Comparison of ENCODE assay signal across 8 cellular contexts in the genomic region with DNA sequence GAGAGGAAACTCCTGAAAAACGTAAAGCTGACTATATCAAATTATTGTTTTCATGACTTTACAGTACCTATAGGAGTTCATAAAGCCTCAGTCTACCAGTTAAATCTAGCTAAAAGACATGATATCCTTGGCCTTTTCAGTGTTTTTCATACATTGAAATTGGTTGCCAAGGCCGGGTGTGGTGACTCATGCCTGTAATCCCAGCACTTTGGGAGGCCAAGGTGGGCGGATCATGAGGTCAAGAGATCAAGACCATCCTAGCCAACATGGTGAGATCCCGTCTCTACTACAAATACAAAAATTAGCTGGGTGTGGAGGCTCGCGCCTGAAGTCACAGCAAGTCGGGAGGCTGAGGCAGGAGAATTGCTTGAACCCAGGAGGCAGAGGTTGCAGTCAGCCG. TPM values are rescaled to one million over a fixed set of nuclear protein-coding genes. Genes with fewer than 3 reads are reported as not detected.
A peak's percentile ranks its signal among the peaks of the same experiment; 100 is the strongest.
DNase-seq lines count a peak whose midpoint lies in the region; ATAC-seq, FAIRE-seq and TF ChIP-seq lines count a peak whose summit lies in the region.
"Not testable (repeated sequence)": the region's sequence is repeated elsewhere in the genome, so short reads cannot be mapped to it uniquely, and the experiment has no call there.

No MANE protein-coding gene starts in this region.

- not testable (repeated sequence) for TF ChIP-seq RAD21 in HCT116 (IDR thresholded peaks at IDR 0.05; ENCODE audit: low read depth); K562 (CRISPR knock-in tag; conservative IDR thresholded peaks at IDR 0.05 in 1 of 2, IDR thresholded peaks at IDR 0.05 in 1 of 2); HepG2 (CRISPR knock-in tag; IDR thresholded peaks at IDR 0.05)

- not testable (repeated sequence) for H3K9me3 ChIP-seq in HCT116 (ENCODE audit: control insufficient read depth in 1 of 2, insufficient read depth in 1 of 2, low read depth in 1 of 2, low read length in 2 of 2); MG63; K562 (replicated peaks; ENCODE audit: control insufficient read depth, insufficient read depth, low read depth, low read length); HepG2 (ENCODE audit: low read length)

- ATAC-seq in HCT116: peak; percentile 56
- not testable (repeated sequence) for ATAC-seq in K562, Right ventricle myocardium inferior, HepG2

- in situ Hi-C loops in K562 (cut with MboI); HepG2 (cut with HindIII; ENCODE audit: extremely low pct_ligation_motif_present, low pct_unique_long_range_greater_than_20kb): not testable (repeated sequence)

- not testable (repeated sequence) for FAIRE-seq in K562 (lab: Jason Lieb, UNC); HepG2 (lab: Jason Lieb, UNC)

- not testable (repeated sequence) for H2AFZ ChIP-seq in HCT116 (ENCODE audit: low read depth, low read length, poor library complexity, severe bottlenecking); K562 (ENCODE audit: low read depth, low read length); HepG2 (ENCODE audit: low read length)

- RAD21 ChIA-PET in HCT116 (lab: Charles Lee; ENCODE audit: low non-redundant PET in 1 of 2, low total read pairs in 2 of 2, uncharacterized antibody in 2 of 2, unreplicated experiment in 2 of 2): not testable (repeated sequence)

- H3K4me3 ChIP-seq in HCT116 (replicated peaks in 1 of 2; ENCODE audit: low read depth in 1 of 2, low read length in 2 of 2); MG63; K562; fibroblast of mammary gland (ENCODE audit: control insufficient read depth, low read depth, low read length); HepG2 (replicated peaks in 1 of 3; ENCODE audit: insufficient read depth in 1 of 3, low read depth in 2 of 3, low read length in 3 of 3): not testable (repeated sequence)

- not testable (repeated sequence) for TF ChIP-seq CTCF in HCT116 (IDR thresholded peaks at IDR 0.05 in 2 of 3, conservative IDR thresholded peaks at IDR 0.05 in 1 of 3; ENCODE audit: borderline replicate concordance in 1 of 3, insufficient read depth in 1 of 3, low read depth in 2 of 3, low read length in 2 of 3); K562 (IDR thresholded peaks at IDR 0.05 in 2 of 3, conservative IDR thresholded peaks at IDR 0.05 in 1 of 3; ENCODE audit: insufficient read depth in 2 of 3, low read depth in 1 of 3, low read length in 3 of 3); fibroblast of mammary gland (conservative IDR thresholded peaks at IDR 0.05; ENCODE audit: control insufficient read depth, insufficient read depth, low read depth, low read length); HepG2 (CRISPR knock-in tag; IDR thresholded peaks at IDR 0.05)

- not testable (repeated sequence) for H3K27me3 ChIP-seq in HCT116 (ENCODE audit: insufficient read depth, low read length); MG63; K562 (ENCODE audit: control insufficient read depth in 2 of 2, insufficient read depth in 2 of 2, low read length in 2 of 2); HepG2 (ENCODE audit: control insufficient read depth in 1 of 2, insufficient read depth in 2 of 2, low read length in 2 of 2)

- POLR2A ChIA-PET in HCT116 (lab: Charles Lee): interaction anchor here (2.2 kb wide), 1 partner anchor 19 kb away, joined by 7 read pairs; no protein-coding TSS in a partner anchor
- POLR2A ChIA-PET in K562 (lab: Yijun Ruan, JAX); HepG2 (lab: Yijun Ruan, JAX): not testable (repeated sequence)

- peaks cover 95% of the 10 kb centered on the region for H3K79me2 ChIP-seq in HCT116 (ENCODE audit: insufficient read depth, low read length)
- H3K79me2 ChIP-seq in K562 (ENCODE audit: control insufficient read depth, insufficient read depth, low read length); HepG2 (ENCODE audit: insufficient read depth, low read length): not testable (repeated sequence)

- DNase-seq in HCT116 (ENCODE audit: low read depth, low spot score); K562 (ENCODE audit: extremely low read depth in 1 of 4, low spot score in 3 of 4); HepG2 (ENCODE audit: low spot score): not testable (repeated sequence)
- peak; percentile 8 for DNase-seq in HT1080 (ENCODE audit: low read depth)
- peak; percentile 38 for DNase-seq in MG63
- DNase-seq in amniotic epithelial cell (ENCODE audit: low read depth): peak; percentile 10
- DNase-seq in fibroblast of mammary gland (ENCODE audit: low read depth): peak; percentile 13
- peak; percentile 55 for DNase-seq in Right ventricle myocardium inferior (ENCODE audit: missing footprints)

- not testable (repeated sequence) for TF ChIP-seq EP300 in K562 (IDR thresholded peaks at IDR 0.05; ENCODE audit: low read length); HepG2 (IDR thresholded peaks at IDR 0.05; ENCODE audit: low read depth in 2 of 2, low read length in 2 of 2); HepG2 (CRISPR knock-in tag; IDR thresholded peaks at IDR 0.05; ENCODE audit: borderline replicate concordance)

- not testable (repeated sequence) for H3K9ac ChIP-seq in HCT116 (ENCODE audit: low read length); K562 (ENCODE audit: insufficient read depth in 1 of 2, low read depth in 2 of 2, low read length in 2 of 2); HepG2 (ENCODE audit: insufficient read depth, low read depth, low read length)

- not testable (repeated sequence) for BruUV-seq in HCT116 (replicated peaks; lab: Mats Ljungman, UMichigan); K562 (replicated peaks; lab: Mats Ljungman, UMichigan); HepG2 (replicated peaks; lab: Mats Ljungman, UMichigan)

- not testable (repeated sequence) for H3K36me3 ChIP-seq in HCT116 (ENCODE audit: control insufficient read depth in 1 of 2, insufficient read depth in 2 of 2, low read length in 2 of 2); MG63; K562 (ENCODE audit: control insufficient read depth, insufficient read depth, low read length); HepG2 (replicated peaks in 1 of 2; ENCODE audit: control insufficient read depth in 1 of 2, insufficient read depth in 2 of 2, low read length in 2 of 2)

- peaks cover 65 to 88% of the 10 kb centered on the region in 2 experiments for H3K4me1 ChIP-seq in HCT116 (ENCODE audit: control insufficient read depth in 1 of 2, insufficient read depth in 2 of 2, low read length in 2 of 2)
- H3K4me1 ChIP-seq in K562 (replicated peaks in 1 of 2; ENCODE audit: control insufficient read depth in 2 of 2, insufficient read depth in 2 of 2, low read length in 2 of 2); HepG2 (ENCODE audit: insufficient read depth, low read length): not testable (repeated sequence)

- not testable (repeated sequence) for H3K9me1 ChIP-seq in K562 (ENCODE audit: control insufficient read depth, insufficient read depth, low read length)

- CTCF ChIA-PET in HCT116 (lab: Charles Lee): interaction anchor here (2.6 kb wide), 1 partner anchor 27 kb away, joined by 7 read pairs; no protein-coding TSS in a partner anchor
- CTCF ChIA-PET in K562 (lab: Yijun Ruan, JAX; ENCODE audit: low intra/inter-chr PET ratio); HepG2 (lab: Yijun Ruan, JAX; ENCODE audit: low intra/inter-chr PET ratio, low total read pairs): not testable (repeated sequence)

- not testable (repeated sequence) for TF ChIP-seq POLR2A in HCT116 (IDR thresholded peaks at IDR 0.05; ENCODE audit: borderline replicate concordance, extremely low read depth, insufficient read depth, insufficient read length); K562 (conservative IDR thresholded peaks at IDR 0.05); HepG2 (IDR thresholded peaks at IDR 0.05; ENCODE audit: insufficient read depth in 1 of 2, low read depth in 2 of 2, low read length in 2 of 2)

- intact Hi-C loops in HCT116 (cut with micrococcal nuclease); K562 (cut with micrococcal nuclease); Right ventricle myocardium inferior (cut with DNase I); HepG2 (cut with micrococcal nuclease; ENCODE audit: unreplicated experiment): not testable (repeated sequence)

- peak overlapping the region; percentile 11; the same call in 1 of the 2 replicates for H3K4me2 ChIP-seq in HCT116 (ENCODE audit: low read length)
- not testable (repeated sequence) for H3K4me2 ChIP-seq in K562 (ENCODE audit: insufficient read depth, low read length); HepG2 (ENCODE audit: low read depth, low read length)

- H3K9me2 ChIP-seq in HCT116 (ENCODE audit: insufficient read depth): not testable (repeated sequence)

- H3K27ac ChIP-seq in HCT116 (ENCODE audit: low read depth, low read length): peak overlapping the region; percentile 57
- not testable (repeated sequence) for H3K27ac ChIP-seq in K562 (ENCODE audit: extremely low read depth, low read depth, low read length); HepG2 (ENCODE audit: extremely low read length, insufficient read depth, low read length)

- not testable (repeated sequence) for H4K20me1 ChIP-seq in HCT116 (ENCODE audit: insufficient read depth); K562 (replicated peaks; ENCODE audit: control insufficient read depth, insufficient read depth, low read length); HepG2 (ENCODE audit: insufficient read depth, low read length)

- WGBS in K562 (ENCODE audit: insufficient coverage, low coverage, missing lambda C conversion rate): no CpG with 5 or more reads among the region's 8 CpGs
- 94% methylated on average over 8 of the region's 8 CpGs for WGBS in HepG2 (ENCODE audit: low lambda C conversion rate)

RNA-seq across cellular contexts. Expression of gene VTI1A, which starts 53.0 kb away (rescaled TPM):
- total RNA-seq in HCT116 (2021; ENCODE audit: unreplicated experiment) (80.7 TPM), K562 (2014; rRNA removed) (20.1 and 20.8 TPM in 2 replicates), K562 (2014; rRNA removed; fragmentation: Illumina TruSeq; extraction: Trizol) (20.9 and 26.7 TPM in 2 replicates), K562 (2015; rRNA removed; fragmentation: Illumina TruSeq; extraction: Trizol) (21.4 and 22.1 TPM in 2 replicates), K562 (2021) (20.4 and 21.2 TPM in 2 replicates), Right ventricle myocardium inferior (21.2 TPM), HepG2 (2016; rRNA removed; fragmentation: Illumina TruSeq; extraction: Trizol) (32.7 and 38.7 TPM in 2 replicates)
- polyA plus RNA-seq in HCT116 (2012): 15.4 and 23.6 TPM in 2 replicates
- 17.7 and 19.5 TPM in 2 replicates for total RNA-seq in HT1080 (2014; rRNA removed; shearing (Covaris generic))
- polyA plus RNA-seq in HT1080 (2015; cell fraction: cytosol; rRNA removed): 15.5 and 18.6 TPM in 2 replicates
- polyA plus RNA-seq in HT1080 (2015; cell fraction: nucleus; rRNA removed): 19.6 and 20.7 TPM in 2 replicates
- total RNA-seq in MG63 (2014; rRNA removed; shearing (Covaris generic); ENCODE audit: low replicate concordance): 12.0 and 19.1 TPM in 2 replicates
- total RNA-seq in K562 (2011; cell fraction: chromatin; rRNA removed; ENCODE audit: low replicate concordance): 27.4 and 67.4 TPM in 2 replicates
- total RNA-seq in K562 (2011; cell fraction: nucleolus; rRNA removed): 15.8 and 20.4 TPM in 2 replicates
- 33.9 and 50.8 TPM in 2 replicates for total RNA-seq in K562 (2011; cell fraction: nucleoplasm; rRNA removed)
- polyA plus RNA-seq in K562 (2011; rRNA removed) (12.2 and 15.9 TPM in 2 replicates), K562 (2014; fragmentation: Illumina TruSeq; extraction: Trizol) (14.9 and 15.7 TPM in 2 replicates), K562 (2014; fragmentation: Nextera tagmentation; extraction: Ambion mirVana) (10 to 100 TPM in 1 of 2 experiments, 1 to 10 TPM in 1; 9.3 to 13.3 TPM), K562 (2014; rRNA removed) (15.7 and 16.0 TPM in 2 replicates), HepG2 (2011; rRNA removed) (10.2 and 11.7 TPM in 2 replicates)
- 8.9 and 11.0 TPM in 2 replicates for polyA plus RNA-seq in K562 (2011; cell fraction: cytosol; rRNA removed)
- 16.9 and 18.1 TPM in 2 replicates for polyA plus RNA-seq in K562 (2011; cell fraction: nucleus; rRNA removed)
- 8.7 and 9.5 TPM in 2 replicates for polyA plus RNA-seq in K562 (2012)
- 24.5 and 26.7 TPM in 2 replicates for polyA minus RNA-seq in K562 (2011; rRNA and poly(A)+ RNA removed)
- 7.0 and 9.0 TPM in 2 replicates for polyA minus RNA-seq in K562 (2011; cell fraction: cytosol; rRNA and poly(A)+ RNA removed)
- polyA minus RNA-seq in K562 (2011; cell fraction: nucleus; rRNA and poly(A)+ RNA removed): 37.7 and 53.9 TPM in 2 replicates
- 7.8 and 10.4 TPM in 2 replicates for total RNA-seq in HepG2 (2016; cell fraction: cytosol; rRNA removed; fragmentation: Illumina TruSeq; extraction: Trizol; ENCODE audit: low read depth)
- total RNA-seq in HepG2 (2016; cell fraction: insoluble cytoplasmic fraction; rRNA removed; fragmentation: Illumina TruSeq; extraction: Trizol): 31.1 and 36.1 TPM in 2 replicates
- total RNA-seq in HepG2 (2016; cell fraction: membrane; rRNA removed; fragmentation: Illumina TruSeq; extraction: Trizol): 19.0 and 19.3 TPM in 2 replicates
- total RNA-seq in HepG2 (2016; cell fraction: nucleus; rRNA removed; fragmentation: Illumina TruSeq; extraction: Trizol): 73.4 and 74.7 TPM in 2 replicates
- polyA plus RNA-seq in HepG2 (2011; cell fraction: cytosol; rRNA removed): 8.2 and 9.5 TPM in 2 replicates
- 19.8 and 20.7 TPM in 2 replicates for polyA plus RNA-seq in HepG2 (2011; cell fraction: nucleus; rRNA removed)
- 9.5 and 11.1 TPM in 2 replicates for polyA plus RNA-seq in HepG2 (2012)
- 8.3 and 11.0 TPM in 2 replicates for polyA plus RNA-seq in HepG2 (2016; cell fraction: cytosol; fragmentation: Illumina TruSeq; extraction: Trizol; ENCODE audit: low read depth)
- polyA plus RNA-seq in HepG2 (2016; cell fraction: insoluble cytoplasmic fraction; fragmentation: Illumina TruSeq; extraction: Trizol; ENCODE audit: low read depth): 32.7 and 33.2 TPM in 2 replicates
- 12.7 and 14.9 TPM in 2 replicates for polyA plus RNA-seq in HepG2 (2016; cell fraction: membrane; fragmentation: Illumina TruSeq; extraction: Trizol; ENCODE audit: low read depth)
- polyA plus RNA-seq in HepG2 (2016; cell fraction: nucleus; fragmentation: Illumina TruSeq; extraction: Trizol; ENCODE audit: insufficient read depth, low read depth): 29.8 and 34.7 TPM in 2 replicates
- 15.3 and 16.3 TPM in 2 replicates for polyA minus RNA-seq in HepG2 (2011; rRNA and poly(A)+ RNA removed; ENCODE audit: low replicate concordance)
- 7.6 and 7.8 TPM in 2 replicates for polyA minus RNA-seq in HepG2 (2011; cell fraction: cytosol; rRNA and poly(A)+ RNA removed)
- 84.0 and 86.0 TPM in 2 replicates for polyA minus RNA-seq in HepG2 (2011; cell fraction: nucleus; rRNA and poly(A)+ RNA removed)

RNA-seq across cellular contexts. Expression of gene ZDHHC6, which starts 53.3 kb away (rescaled TPM):
- total RNA-seq in HCT116 (2021; ENCODE audit: unreplicated experiment): 88.5 TPM
- polyA plus RNA-seq in HCT116 (2012): 28.5 and 41.6 TPM in 2 replicates
- 36.3 and 38.0 TPM in 2 replicates for total RNA-seq in HT1080 (2014; rRNA removed; shearing (Covaris generic))
- polyA plus RNA-seq in HT1080 (2015; cell fraction: cytosol; rRNA removed): 37.6 and 40.2 TPM in 2 replicates
- 104 and 106 TPM in 2 replicates for polyA plus RNA-seq in HT1080 (2015; cell fraction: nucleus; rRNA removed)
- total RNA-seq in MG63 (2014; rRNA removed; shearing (Covaris generic); ENCODE audit: low replicate concordance): 12.8 and 18.4 TPM in 2 replicates
- total RNA-seq in K562 (2011; cell fraction: chromatin; rRNA removed; ENCODE audit: low replicate concordance): 21.1 and 36.0 TPM in 2 replicates
- 12.8 and 13.3 TPM in 2 replicates for total RNA-seq in K562 (2011; cell fraction: nucleolus; rRNA removed)
- total RNA-seq in K562 (2011; cell fraction: nucleoplasm; rRNA removed): 19.5 and 20.5 TPM in 2 replicates
- total RNA-seq in K562 (2014; rRNA removed): 13.6 and 14.1 TPM in 2 replicates
- 20.1 and 20.3 TPM in 2 replicates for total RNA-seq in K562 (2014; rRNA removed; fragmentation: Illumina TruSeq; extraction: Trizol)
- 25.1 and 26.0 TPM in 2 replicates for total RNA-seq in K562 (2015; rRNA removed; fragmentation: Illumina TruSeq; extraction: Trizol)
- 18.1 and 19.3 TPM in 2 replicates for total RNA-seq in K562 (2021)
- 18.3 and 20.7 TPM in 2 replicates for polyA plus RNA-seq in K562 (2011; rRNA removed)
- polyA plus RNA-seq in K562 (2011; cell fraction: cytosol; rRNA removed): 4.8 and 9.3 TPM in 2 replicates
- 46.1 and 62.4 TPM in 2 replicates for polyA plus RNA-seq in K562 (2011; cell fraction: nucleus; rRNA removed)
- 14.5 and 16.2 TPM in 2 replicates for polyA plus RNA-seq in K562 (2012)
- polyA plus RNA-seq in K562 (2014; fragmentation: Illumina TruSeq; extraction: Trizol): 18.3 and 24.0 TPM in 2 replicates
- 10 to 100 TPM; 21.5 to 30.1 TPM for polyA plus RNA-seq in K562 (2014; fragmentation: Nextera tagmentation; extraction: Ambion mirVana)
- polyA plus RNA-seq in K562 (2014; rRNA removed): 28.5 and 30.5 TPM in 2 replicates
- polyA minus RNA-seq in K562 (2011; rRNA and poly(A)+ RNA removed): 16.4 and 19.0 TPM in 2 replicates
- 4.9 and 6.0 TPM in 2 replicates for polyA minus RNA-seq in K562 (2011; cell fraction: cytosol; rRNA and poly(A)+ RNA removed)
- 19.4 and 32.9 TPM in 2 replicates for polyA minus RNA-seq in K562 (2011; cell fraction: nucleus; rRNA and poly(A)+ RNA removed)
- total RNA-seq in Right ventricle myocardium inferior: 19.5 TPM
- 49.4 and 50.9 TPM in 2 replicates for total RNA-seq in HepG2 (2016; rRNA removed; fragmentation: Illumina TruSeq; extraction: Trizol)
- 35.2 and 46.9 TPM in 2 replicates for total RNA-seq in HepG2 (2016; cell fraction: cytosol; rRNA removed; fragmentation: Illumina TruSeq; extraction: Trizol; ENCODE audit: low read depth)
- total RNA-seq in HepG2 (2016; cell fraction: insoluble cytoplasmic fraction; rRNA removed; fragmentation: Illumina TruSeq; extraction: Trizol): 52.5 and 54.7 TPM in 2 replicates
- 80.7 and 80.9 TPM in 2 replicates for total RNA-seq in HepG2 (2016; cell fraction: membrane; rRNA removed; fragmentation: Illumina TruSeq; extraction: Trizol)
- total RNA-seq in HepG2 (2016; cell fraction: nucleus; rRNA removed; fragmentation: Illumina TruSeq; extraction: Trizol): 42.2 and 43.4 TPM in 2 replicates
- 16.3 and 20.9 TPM in 2 replicates for polyA plus RNA-seq in HepG2 (2011; rRNA removed)
- polyA plus RNA-seq in HepG2 (2011; cell fraction: cytosol; rRNA removed): 8.4 and 12.7 TPM in 2 replicates
- polyA plus RNA-seq in HepG2 (2011; cell fraction: nucleus; rRNA removed): 34.4 and 41.6 TPM in 2 replicates
- polyA plus RNA-seq in HepG2 (2012): 22.0 and 25.6 TPM in 2 replicates
- polyA plus RNA-seq in HepG2 (2016; cell fraction: cytosol; fragmentation: Illumina TruSeq; extraction: Trizol; ENCODE audit: low read depth): 33.5 and 47.1 TPM in 2 replicates
- polyA plus RNA-seq in HepG2 (2016; cell fraction: insoluble cytoplasmic fraction; fragmentation: Illumina TruSeq; extraction: Trizol; ENCODE audit: low read depth): 44.1 and 46.7 TPM in 2 replicates
- polyA plus RNA-seq in HepG2 (2016; cell fraction: membrane; fragmentation: Illumina TruSeq; extraction: Trizol; ENCODE audit: low read depth): 57.9 and 69.4 TPM in 2 replicates
- 80.3 and 81.7 TPM in 2 replicates for polyA plus RNA-seq in HepG2 (2016; cell fraction: nucleus; fragmentation: Illumina TruSeq; extraction: Trizol; ENCODE audit: insufficient read depth, low read depth)
- 17.3 and 32.4 TPM in 2 replicates for polyA minus RNA-seq in HepG2 (2011; rRNA and poly(A)+ RNA removed; ENCODE audit: low replicate concordance)
- polyA minus RNA-seq in HepG2 (2011; cell fraction: cytosol; rRNA and poly(A)+ RNA removed): 6.6 and 7.8 TPM in 2 replicates
- polyA minus RNA-seq in HepG2 (2011; cell fraction: nucleus; rRNA and poly(A)+ RNA removed): 34.8 and 42.5 TPM in 2 replicates
